ENCODE assay signal across 9 cellular contexts in the genomic region with DNA sequence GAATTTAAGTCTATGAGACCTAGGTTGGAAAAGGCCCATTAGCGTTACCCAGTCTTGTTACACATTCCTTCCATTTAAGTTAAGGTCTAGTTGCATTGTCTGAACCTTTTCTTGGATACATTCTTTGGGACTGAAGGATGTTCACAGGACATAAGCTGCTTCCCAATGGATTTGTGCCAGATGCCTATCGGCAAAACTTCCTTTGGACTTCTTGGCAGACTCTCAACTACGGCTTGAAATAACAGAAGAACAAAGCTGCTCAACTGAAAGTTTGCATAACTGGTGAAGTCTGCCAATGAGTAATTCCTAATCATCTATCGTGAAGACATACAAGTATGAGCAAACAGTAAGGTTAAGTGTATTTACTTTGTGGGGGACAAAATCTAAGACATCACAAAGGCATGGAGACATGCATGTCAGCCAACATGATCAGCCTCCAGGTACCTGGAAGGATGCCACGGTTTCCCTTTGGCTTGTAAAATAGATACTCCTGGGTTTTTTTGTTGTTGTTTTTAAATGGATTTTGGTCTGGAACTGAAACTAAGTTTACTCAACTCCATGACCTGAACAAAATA. TPM values are rescaled to one million over a fixed set of nuclear protein-coding genes. Genes with fewer than 3 reads are reported as not detected.
A peak's percentile ranks its signal among the peaks of the same experiment; 100 is the strongest.
DNase-seq lines count a peak whose midpoint lies in the region; TF ChIP-seq lines count a peak whose summit lies in the region.
"Had no signal": no experiment of that assay in that cellular context is flagged by ENCODE, and none has a peak within 500 bp of the region (broad histone marks: within the 10 kb centered on the region; RNA-seq: fewer than 3 reads in every experiment).

No MANE protein-coding gene starts in this region.

- peaks cover 32% of the 10 kb centered on the region for H3K36me3 Mint-ChIP-seq in osteocyte (ENCODE audit: unreplicated experiment)
- H3K36me3 Mint-ChIP-seq in endothelial cell (ENCODE audit: low read depth, unreplicated experiment), result peaks cover 25% of the 10 kb centered on the region

- peaks cover 7% of the 10 kb centered on the region for H3K9me3 Mint-ChIP-seq in osteocyte (ENCODE audit: unreplicated experiment)
- no peaks in the 10 kb centered on the region for H3K9me3 Mint-ChIP-seq in endothelial cell (ENCODE audit: unreplicated experiment)

- peak overlapping the region; percentile 87 for H3K27ac Mint-ChIP-seq in osteocyte (ENCODE audit: unreplicated experiment)
- no peak overlapping the region for H3K27ac Mint-ChIP-seq in endothelial cell (ENCODE audit: unreplicated experiment)

- peaks cover 63% of the 10 kb centered on the region for H3K4me1 Mint-ChIP-seq in osteocyte (ENCODE audit: unreplicated experiment)
- H3K4me1 Mint-ChIP-seq in endothelial cell (ENCODE audit: unreplicated experiment), result peaks cover 6% of the 10 kb centered on the region

- H3K4me3 ChIP-seq in epithelial cell of esophagus (ENCODE audit: low read length), result no peak overlapping the region

- H3K27me3 Mint-ChIP-seq in osteocyte (ENCODE audit: unreplicated experiment) (no peaks in the 10 kb centered on the region), endothelial cell (ENCODE audit: unreplicated experiment) (peaks cover 2% of the 10 kb centered on the region)

- DNase-seq in DMS53 (lab: John Stamatoyannopoulos, UW) (peak; percentile 80), NCI-H2196 (lab: John Stamatoyannopoulos, UW; ENCODE audit: unreplicated experiment) (peak; percentile 59), epithelial cell of esophagus (ENCODE audit: low read depth) (peak; percentile 99), osteocyte (ENCODE audit: extremely low spot score, unreplicated experiment) (no peak), endothelial cell (ENCODE audit: low spot score) (no peak), NK-92 (lab: John Stamatoyannopoulos, UW; ENCODE audit: unreplicated experiment) (no peak), NCI-H526 (lab: John Stamatoyannopoulos, UW) (no peak), SHP77 treated with DMSO at 0.1 percent for 48 hours (lab: John Stamatoyannopoulos, UW) (no peak)
- DNase-seq: hippocampal formation had no signal

- no peak for TF ChIP-seq CTCF in epithelial cell of esophagus (IDR thresholded peaks at IDR 0.05; ENCODE audit: insufficient read depth, low read depth, low read length, missing control alignments)
- no peak for TF ChIP-seq CTCF in osteocyte (IDR thresholded peaks at IDR 0.05)
- TF ChIP-seq CTCF in endothelial cell (IDR thresholded peaks at IDR 0.05; ENCODE audit: unreplicated experiment), result no peak

- H3K4me3 Mint-ChIP-seq in osteocyte (ENCODE audit: unreplicated experiment), result peak overlapping the region; percentile 6
- H3K4me3 Mint-ChIP-seq in endothelial cell (ENCODE audit: unreplicated experiment), result no peak overlapping the region

RNA-seq across cellular contexts. Expression of a gene that starts 35.4 kb away (rescaled TPM):
- total RNA-seq in osteocyte, result 44.8 and 46.2 TPM in 2 replicates
- total RNA-seq in endothelial cell (ENCODE audit: unreplicated experiment), result 41.5 TPM

Comparison
In these comparisons a context has a peak if more than half of its experiments do, and no peak if none do; other contexts are left out.
1. DNase-seq: peak in DMS53 (single experiment), NCI-H2196 (single experiment) and epithelial cell of esophagus (single experiment); none in osteocyte (single experiment), endothelial cell (single experiment), NK-92 (single experiment), NCI-H526 (0 of 2) and SHP77 treated with DMSO at 0.1 percent for 48 hours (single experiment).